13 cellular contexts compared by ENCODE assay signal in genomic region chr15:42456539-42456938, GRCh38. TPM values are rescaled to one million over a fixed set of nuclear protein-coding genes. Genes with fewer than 3 reads are reported as not detected.
DNase-seq lines count a peak whose midpoint lies in the region; ATAC-seq and TF ChIP-seq lines count a peak whose summit lies in the region.
"Had no signal": no experiment of that assay in that cellular context is flagged by ENCODE, and none has a peak within 500 bp of the region (broad histone marks: within the 10 kb centered on the region; RNA-seq: fewer than 3 reads in every experiment).

No MANE protein-coding gene starts in this region.

- peaks cover 0 to 86% (median 18%) of the 10 kb centered on the region in 4 donors for H3K4me1 ChIP-seq in tibial artery
- peaks cover 4% of the 10 kb centered on the region for H3K4me1 ChIP-seq in CD8-positive, alpha-beta T cell (ENCODE audit: insufficient read depth, low read length)

- POLR2A ChIA-PET in CD8-positive, alpha-beta T cell (lab: Charles Lee) = no interaction called here

- intact Hi-C loops in dendritic cell treated with granulocyte-macrophage colony-stimulating factor and Interleukin-4, amounts not matched to agents 40 ng/mL and 50 ng/mL, for 4 days (cut with micrococcal nuclease) = no loop called here
- intact Hi-C loops in tibial artery (cut with DNase I; ENCODE audit: low total_unique reads) = no loop called here
- intact Hi-C loops in CD8-positive, alpha-beta T cell (cut with DNase I, micrococcal nuclease) = no loop called here

- CTCF ChIA-PET in CD8-positive, alpha-beta T cell (lab: Charles Lee) = no interaction called here

- no peak for ATAC-seq in HG02642 (IDR thresholded peaks at IDR 0.05; ENCODE audit: poor library complexity, unreplicated experiment)
- ATAC-seq in CD8-positive, alpha-beta T cell = no peak

- H3K27me3 ChIP-seq in tibial artery = no peaks in the 10 kb centered on the region
- no peaks in the 10 kb centered on the region for H3K27me3 ChIP-seq in CD8-positive, alpha-beta T cell (ENCODE audit: insufficient read depth, low read length)

- no peaks in the 10 kb centered on the region for H3K9me3 ChIP-seq in tibial artery
- no peaks in the 10 kb centered on the region for H3K9me3 ChIP-seq in CD8-positive, alpha-beta T cell (ENCODE audit: low read length)

- H3K27me3 Mint-ChIP-seq in dendritic cell treated with granulocyte-macrophage colony-stimulating factor and Interleukin-4, amounts not matched to agents 40 ng/mL and 50 ng/mL, for 4 days = no peaks in the 10 kb centered on the region
- no peaks in the 10 kb centered on the region for H3K27me3 Mint-ChIP-seq in mesothelial cell of epicardium (ENCODE audit: low read depth)
- no peaks in the 10 kb centered on the region for H3K27me3 Mint-ChIP-seq in CD8-positive, alpha-beta T cell (ENCODE audit: low read depth)

- H3K36me3 Mint-ChIP-seq in dendritic cell treated with granulocyte-macrophage colony-stimulating factor and Interleukin-4, amounts not matched to agents 40 ng/mL and 50 ng/mL, for 4 days (ENCODE audit: low read depth) = peaks cover 70% of the 10 kb centered on the region
- peaks cover 7% of the 10 kb centered on the region for H3K36me3 Mint-ChIP-seq in mesothelial cell of epicardium
- peaks cover 34% of the 10 kb centered on the region for H3K36me3 Mint-ChIP-seq in CD8-positive, alpha-beta T cell

- no peaks in the 10 kb centered on the region for H3K9me3 Mint-ChIP-seq in dendritic cell treated with granulocyte-macrophage colony-stimulating factor and Interleukin-4, amounts not matched to agents 40 ng/mL and 50 ng/mL, for 4 days
- no peaks in the 10 kb centered on the region for H3K9me3 Mint-ChIP-seq in mesothelial cell of epicardium
- no peaks in the 10 kb centered on the region for H3K9me3 Mint-ChIP-seq in CD8-positive, alpha-beta T cell

- TF ChIP-seq CTCF in mesothelial cell of epicardium (IDR thresholded peaks at IDR 0.05; ENCODE audit: unreplicated experiment) = no peak
- no peak for TF ChIP-seq CTCF in tibial artery (IDR thresholded peaks at IDR 0.05)
- no peak for TF ChIP-seq CTCF in CD8-positive, alpha-beta T cell (IDR thresholded peaks at IDR 0.05)

- H3K27ac Mint-ChIP-seq in dendritic cell treated with granulocyte-macrophage colony-stimulating factor and Interleukin-4, amounts not matched to agents 40 ng/mL and 50 ng/mL, for 4 days = peak overlapping the region; percentile 67
- peak overlapping the region; percentile 97 for H3K27ac Mint-ChIP-seq in mesothelial cell of epicardium
- H3K27ac Mint-ChIP-seq in CD8-positive, alpha-beta T cell = no peak overlapping the region

- peak; percentile 29 for DNase-seq in NAMALWA (ENCODE audit: low spot score)
- DNase-seq in mesothelial cell of epicardium (ENCODE audit: low spot score in 2 of 2, unreplicated experiment in 2 of 2) = no peak
- no peak for DNase-seq in tibial artery
- no peak for DNase-seq in stimulated activated naive CD4-positive, alpha-beta T cell treated with Interleukin-2 at 50 U/mL for 16 hours (lab: John Stamatoyannopoulos, UW)
- DNase-seq in inferior parietal cortex (ENCODE audit: extremely low spot score) = no peak
- DNase-seq in CD8-positive, alpha-beta T cell = no peak
- DNase-seq: activated gamma-delta T cell, midbrain, MV-4-11, NCI-H69, small intestine had no signal

- H3K4me3 ChIP-seq in tibial artery = peak overlapping the region; percentile 33 to 44
- H3K4me3 ChIP-seq in CD8-positive, alpha-beta T cell (ENCODE audit: low read depth, low read length) = no peak overlapping the region

- peaks cover under 1 to 4% (median 3%) of the 10 kb centered on the region in 3 donors for H3K36me3 ChIP-seq in tibial artery
- H3K36me3 ChIP-seq in CD8-positive, alpha-beta T cell (ENCODE audit: insufficient read depth, low read length) = peaks cover 9% of the 10 kb centered on the region

- peak overlapping the region; percentile 80 to 88 for H3K27ac ChIP-seq in tibial artery
- no peak overlapping the region for H3K27ac ChIP-seq in CD8-positive, alpha-beta T cell (ENCODE audit: low read depth, low read length)

- H3K4me3 Mint-ChIP-seq in dendritic cell treated with granulocyte-macrophage colony-stimulating factor and Interleukin-4, amounts not matched to agents 40 ng/mL and 50 ng/mL, for 4 days = no peak overlapping the region
- peak overlapping the region; percentile 59 for H3K4me3 Mint-ChIP-seq in mesothelial cell of epicardium
- no peak overlapping the region for H3K4me3 Mint-ChIP-seq in CD8-positive, alpha-beta T cell

- H3K4me1 Mint-ChIP-seq in dendritic cell treated with granulocyte-macrophage colony-stimulating factor and Interleukin-4, amounts not matched to agents 40 ng/mL and 50 ng/mL, for 4 days (ENCODE audit: low read depth) = peaks cover 17% of the 10 kb centered on the region
- H3K4me1 Mint-ChIP-seq in mesothelial cell of epicardium = peaks cover 15% of the 10 kb centered on the region
- peaks cover 16% of the 10 kb centered on the region for H3K4me1 Mint-ChIP-seq in CD8-positive, alpha-beta T cell (ENCODE audit: low read depth)

RNA-seq across cellular contexts. Expression of gene ZNF106, which starts 34.4 kb away (rescaled TPM):
- 50.2 to 52.9 TPM (median 51.0 TPM) in 3 replicates for total RNA-seq in mesothelial cell of epicardium
- 10 to 100 TPM; 28.1 to 28.4 TPM for total RNA-seq in CD8-positive, alpha-beta T cell

RNA-seq across cellular contexts. Expression of gene SNAP23, which starts 38.9 kb away (rescaled TPM):
- 57.1 to 58.4 TPM (median 57.9 TPM) in 3 replicates for total RNA-seq in mesothelial cell of epicardium
- total RNA-seq in CD8-positive, alpha-beta T cell = 10 to 100 TPM; 30.9 to 39.9 TPM
